In genomic region chr6:44250718-44251123, GRCh38 we compare ENCODE assay signal across 15 cellular contexts. TPM values are rescaled to one million over a fixed set of nuclear protein-coding genes. Genes with fewer than 3 reads are reported as not detected.
DNase-seq lines count a peak whose midpoint lies in the region; ATAC-seq and TF ChIP-seq lines count a peak whose summit lies in the region.
"Had no signal": no experiment of that assay in that cellular context is flagged by ENCODE, and none has a peak within 500 bp of the region (broad histone marks: within the 10 kb centered on the region; RNA-seq: fewer than 3 reads in every experiment).

No MANE protein-coding gene starts in this region.

- peaks cover 74% of the 10 kb centered on the region for H3F3A ChIP-seq in SK-N-SH (replicated peaks; ENCODE audit: insufficient read depth)
- H3F3A ChIP-seq in GM23338 (replicated peaks; ENCODE audit: low read depth), result peaks cover 89% of the 10 kb centered on the region

- peaks cover 88% of the 10 kb centered on the region for H3K36me3 Mint-ChIP-seq in GM23338 (ENCODE audit: low read depth)
- peaks cover 95% of the 10 kb centered on the region for H3K36me3 Mint-ChIP-seq in activated T-helper 17 cell treated with anti-CD3 and anti-CD28 coated beads, Interleukin-2, amount 50 U/mL, for 72 hours (ENCODE audit: low read depth)
- peaks cover 18 to 67% (median 47%) of the 10 kb centered on the region in 5 donors for H3K36me3 Mint-ChIP-seq in naive thymus-derived CD4-positive, alpha-beta T cell

- H3K9me3 ChIP-seq in SK-N-SH, result no peaks in the 10 kb centered on the region
- no peaks in the 10 kb centered on the region for H3K9me3 ChIP-seq in naive thymus-derived CD4-positive, alpha-beta T cell (ENCODE audit: control insufficient read depth in 2 of 3, low read length in 3 of 3)
- H3K9me3 ChIP-seq: left lung, neutrophil, tibial artery had no signal

- H3K9me2 ChIP-seq in SK-N-SH, result no peaks in the 10 kb centered on the region
- H3K9me2 ChIP-seq in GM23338 (ENCODE audit: insufficient read depth), result no peaks in the 10 kb centered on the region

- H3K27me3 Mint-ChIP-seq in GM23338 (ENCODE audit: insufficient read depth, low read depth, poor library complexity), result peaks cover 75% of the 10 kb centered on the region
- H3K27me3 Mint-ChIP-seq in activated T-helper 17 cell treated with anti-CD3 and anti-CD28 coated beads, Interleukin-2, amount 50 U/mL, for 72 hours, result no peaks in the 10 kb centered on the region
- H3K27me3 Mint-ChIP-seq in naive thymus-derived CD4-positive, alpha-beta T cell, result peaks cover 0 to 7% (median 0%) of the 10 kb centered on the region in 5 donors

- 89% methylated on average over 3 of the region's 3 CpGs for WGBS in SK-N-SH (ENCODE audit: low lambda C conversion rate)

- peaks cover 63 to 75% of the 10 kb centered on the region in 2 experiments for H3K36me3 ChIP-seq in SK-N-SH (replicated peaks in 1 of 2; ENCODE audit: control insufficient read depth in 1 of 2, insufficient read depth in 2 of 2, low read length in 1 of 2)
- H3K36me3 ChIP-seq in GM23338 (ENCODE audit: insufficient read depth), result peaks cover 65% of the 10 kb centered on the region
- peaks cover 20 to 82% (median 44%) of the 10 kb centered on the region in 3 experiments for H3K36me3 ChIP-seq in naive thymus-derived CD4-positive, alpha-beta T cell (ENCODE audit: control insufficient read depth in 2 of 3, insufficient read depth in 3 of 3, low read length in 3 of 3)

- H3K27me3 ChIP-seq in SK-N-SH (ENCODE audit: insufficient read depth), result no peaks in the 10 kb centered on the region
- no peaks in the 10 kb centered on the region for H3K27me3 ChIP-seq in GM23338 (ENCODE audit: insufficient read depth)
- H3K27me3 ChIP-seq in naive thymus-derived CD4-positive, alpha-beta T cell (ENCODE audit: control insufficient read depth in 2 of 2, insufficient read depth in 2 of 2, low read length in 2 of 2), result no peaks in the 10 kb centered on the region
- H3K27me3 ChIP-seq: left lung, neutrophil, tibial artery had no signal

- no peak overlapping the region; the same call in 1 of the 2 replicates for H3K27ac Mint-ChIP-seq in GM23338
- peak overlapping the region; percentile 99 for H3K27ac Mint-ChIP-seq in activated T-helper 17 cell treated with anti-CD3 and anti-CD28 coated beads, Interleukin-2, amount 50 U/mL, for 72 hours
- peak overlapping the region in 5 of 9 donors; percentile 17 to 99 (median 35) for H3K27ac Mint-ChIP-seq in naive thymus-derived CD4-positive, alpha-beta T cell

- peaks cover 13 to 38% of the 10 kb centered on the region in 2 experiments; a peak in 3 of 4 replicates for H3K4me1 ChIP-seq in SK-N-SH (ENCODE audit: control insufficient read depth in 1 of 2, insufficient read depth in 2 of 2, low read depth in 1 of 2, low read length in 1 of 2)
- peaks cover 20% of the 10 kb centered on the region for H3K4me1 ChIP-seq in GM23338 (ENCODE audit: insufficient read depth)
- H3K4me1 ChIP-seq in naive thymus-derived CD4-positive, alpha-beta T cell (ENCODE audit: control insufficient read depth in 2 of 2, insufficient read depth in 2 of 2, low read length in 2 of 2), result peaks cover 16 to 18% of the 10 kb centered on the region in 2 donors

- H3K4me2 ChIP-seq in SK-N-SH, result 0 out of 2 replicates have a peak overlapping the region, but pooled peaks have one; percentile 98
- 0 out of 2 replicates have a peak overlapping the region, but pooled peaks have one; percentile 14 for H3K4me2 ChIP-seq in GM23338

- TF ChIP-seq CTCF in SK-N-SH (IDR thresholded peaks at IDR 0.05) (no peak), GM23338 (conservative IDR thresholded peaks at IDR 0.05; ENCODE audit: low read depth in 2 of 2) (no peak)

- peaks cover 56% of the 10 kb centered on the region for H3K4me1 Mint-ChIP-seq in GM23338
- peaks cover 59% of the 10 kb centered on the region for H3K4me1 Mint-ChIP-seq in activated T-helper 17 cell treated with anti-CD3 and anti-CD28 coated beads, Interleukin-2, amount 50 U/mL, for 72 hours
- peaks cover 28 to 83% (median 71%) of the 10 kb centered on the region in 7 donors for H3K4me1 Mint-ChIP-seq in naive thymus-derived CD4-positive, alpha-beta T cell

- peak overlapping the region; percentile 11; the same call in 1 of the 3 replicates for H3K4me3 Mint-ChIP-seq in GM23338
- peak overlapping the region; percentile 87 for H3K4me3 Mint-ChIP-seq in activated T-helper 17 cell treated with anti-CD3 and anti-CD28 coated beads, Interleukin-2, amount 50 U/mL, for 72 hours
- H3K4me3 Mint-ChIP-seq in naive thymus-derived CD4-positive, alpha-beta T cell, result no peak overlapping the region

- ATAC-seq in SK-N-SH treated with all-trans-retinoic acid at 6 μM for 48 hours (no peak), GM23338 (no peak), HG02973 (IDR thresholded peaks at IDR 0.05; ENCODE audit: unreplicated experiment) (no peak), GM21529 (IDR thresholded peaks at IDR 0.05; ENCODE audit: unreplicated experiment) (no peak)
- no peak for ATAC-seq in activated T-helper 17 cell treated with anti-CD3 and anti-CD28 coated beads, Interleukin-2, amount 50 U/mL, for 72 hours (replicated peaks)
- ATAC-seq in naive thymus-derived CD4-positive, alpha-beta T cell, result no peak
- ATAC-seq: left lung had no signal

- TF ChIP-seq RAD21 in SK-N-SH (IDR thresholded peaks at IDR 0.05; ENCODE audit: low read length), result no peak

- TF ChIP-seq EP300 in SK-N-SH (IDR thresholded peaks at IDR 0.05; ENCODE audit: borderline replicate concordance in 1 of 2, low read depth in 1 of 2, low read length in 1 of 2), result no peak

- peaks cover 13% of the 10 kb centered on the region for H3K9me3 Mint-ChIP-seq in GM23338
- no peaks in the 10 kb centered on the region for H3K9me3 Mint-ChIP-seq in activated T-helper 17 cell treated with anti-CD3 and anti-CD28 coated beads, Interleukin-2, amount 50 U/mL, for 72 hours
- H3K9me3 Mint-ChIP-seq in naive thymus-derived CD4-positive, alpha-beta T cell, result peaks cover 0 to 9% (median 0%) of the 10 kb centered on the region in 11 donors

- H3K79me2 ChIP-seq in SK-N-SH (ENCODE audit: insufficient read depth) (peaks cover 83% of the 10 kb centered on the region), GM23338 (replicated peaks; ENCODE audit: insufficient read depth) (peaks cover 63% of the 10 kb centered on the region)

- POLR2A ChIA-PET in SK-N-SH (lab: Yijun Ruan, JAX), result no interaction called here
- POLR2A ChIA-PET in naive thymus-derived CD4-positive, alpha-beta T cell (lab: Charles Lee), result interaction anchor here (1.2 kb wide), 1 partner anchor 8 kb away, joined by 3 read pairs; no protein-coding TSS in a partner anchor

- peak overlapping the region in 1 of 2 experiments; percentile 34; a peak in 1 of 4 replicates for H3K27ac ChIP-seq in SK-N-SH (ENCODE audit: low read depth in 2 of 2, low read length in 1 of 2)
- H3K27ac ChIP-seq in GM23338 (ENCODE audit: low read depth), result peak overlapping the region; percentile 99
- no peak overlapping the region for H3K27ac ChIP-seq in naive thymus-derived CD4-positive, alpha-beta T cell (ENCODE audit: low read depth, low read length)
- H3K27ac ChIP-seq: left lung, neutrophil, tibial artery had no signal

- CTCF ChIA-PET in SK-N-SH (lab: Yijun Ruan, JAX), result interaction anchor here (0.6 to 2.3 kb wide), 5 partner anchors 13 to 154 kb away, joined by 3 to 6 read pairs (median 4); no protein-coding TSS in a partner anchor
- CTCF ChIA-PET in naive thymus-derived CD4-positive, alpha-beta T cell (lab: Charles Lee), result no interaction called here

- H2AFZ ChIP-seq in SK-N-SH (ENCODE audit: low read depth), result no peak overlapping the region
- H2AFZ ChIP-seq in GM23338, result no peak overlapping the region

- no peak overlapping the region for H3K4me3 ChIP-seq in SK-N-SH (ENCODE audit: low read depth in 2 of 2, low read length in 1 of 2)
- peak overlapping the region; percentile 100; the same call in 1 of the 2 replicates for H3K4me3 ChIP-seq in GM23338
- no peak overlapping the region for H3K4me3 ChIP-seq in naive thymus-derived CD4-positive, alpha-beta T cell (ENCODE audit: low read length)
- H3K4me3 ChIP-seq: tibial artery had no signal

- DNase-seq in SK-N-SH (no peak), GM23338 (ENCODE audit: low spot score) (no peak), anterior cingulate cortex (lab: John Stamatoyannopoulos, UW) (no peak)
- no peak for DNase-seq in naive thymus-derived CD4-positive, alpha-beta T cell
- DNase-seq: cerebellar nuclear complex, hippocampal formation, Kasumi-1, left lung, NCI-H2029 treated with DMSO at 0.1 percent for 48 hours, tibial artery had no signal

- H3K9ac ChIP-seq in SK-N-SH, result no peak overlapping the region

- H4K20me1 ChIP-seq in SK-N-SH (ENCODE audit: insufficient read depth), result peaks cover 88% of the 10 kb centered on the region
- H4K20me1 ChIP-seq in GM23338 (replicated peaks; ENCODE audit: insufficient read depth), result peaks cover 63% of the 10 kb centered on the region

- intact Hi-C loops in naive thymus-derived CD4-positive, alpha-beta T cell (cut with micrococcal nuclease), result no loop called here

RNA-seq across cellular contexts. Expression of gene HSP90AB1, which starts 3.8 kb away (rescaled TPM):
- polyA plus RNA-seq in SK-N-SH (2012; rRNA removed), result 843 and 1,069 TPM in 2 replicates
- 915 and 1,057 TPM in 2 replicates for polyA plus RNA-seq in SK-N-SH (2012; cell fraction: cytosol; rRNA removed)
- 744 and 797 TPM in 2 replicates for polyA plus RNA-seq in SK-N-SH (2012; cell fraction: nucleus; rRNA removed)
- 2,361 and 2,444 TPM in 2 replicates for total RNA-seq in GM23338 (2014; rRNA removed; shearing (Covaris generic))
- 1,345 and 1,425 TPM in 2 replicates for polyA plus RNA-seq in GM23338 (2016; fragmentation: Nextera tagmentation; extraction: Ambion mirVana)
- total RNA-seq in activated T-helper 17 cell treated with anti-CD3 and anti-CD28 coated beads, Interleukin-2, amount 50 U/mL, for 72 hours, result 1,000 to 10,000 TPM; 1,019 to 1,822 TPM
- 100 to 1,000 TPM; 345 to 750 (median 366) TPM for total RNA-seq in naive thymus-derived CD4-positive, alpha-beta T cell
- 100 to 1,000 TPM; 422 to 558 TPM for polyA plus RNA-seq in naive thymus-derived CD4-positive, alpha-beta T cell

RNA-seq across cellular contexts. Expression of gene SLC35B2, which starts 6.6 kb away (rescaled TPM):
- polyA plus RNA-seq in SK-N-SH (2012; rRNA removed) (125 and 163 TPM in 2 replicates), GM23338 (2016; fragmentation: Nextera tagmentation; extraction: Ambion mirVana) (14.0 and 14.7 TPM in 2 replicates)
- 69.7 and 109 TPM in 2 replicates for polyA plus RNA-seq in SK-N-SH (2012; cell fraction: cytosol; rRNA removed)
- 108 and 123 TPM in 2 replicates for polyA plus RNA-seq in SK-N-SH (2012; cell fraction: nucleus; rRNA removed)
- 30.5 and 30.9 TPM in 2 replicates for total RNA-seq in GM23338 (2014; rRNA removed; shearing (Covaris generic))
- total RNA-seq in activated T-helper 17 cell treated with anti-CD3 and anti-CD28 coated beads, Interleukin-2, amount 50 U/mL, for 72 hours, result 10 to 100 TPM; 16.5 to 22.3 TPM
- total RNA-seq in naive thymus-derived CD4-positive, alpha-beta T cell, result 10 to 100 TPM in 4 of 5 experiments, 1 to 10 TPM in 1; 10.0 to 32.1 (median 17.6) TPM
- polyA plus RNA-seq in naive thymus-derived CD4-positive, alpha-beta T cell, result 10 to 100 TPM; 24.5 to 41.7 TPM

RNA-seq across cellular contexts. Expression of gene NFKBIE, which starts 14.6 kb away (rescaled TPM):
- polyA plus RNA-seq in SK-N-SH (2012; rRNA removed) (5.8 and 6.4 TPM in 2 replicates), GM23338 (2016; fragmentation: Nextera tagmentation; extraction: Ambion mirVana) (12.8 and 14.6 TPM in 2 replicates)
- polyA plus RNA-seq in SK-N-SH (2012; cell fraction: cytosol; rRNA removed), result 4.0 and 4.4 TPM in 2 replicates
- polyA plus RNA-seq in SK-N-SH (2012; cell fraction: nucleus; rRNA removed), result 7.8 and 12.0 TPM in 2 replicates
- total RNA-seq in GM23338 (2014; rRNA removed; shearing (Covaris generic)), result 19.8 and 25.9 TPM in 2 replicates
- total RNA-seq in activated T-helper 17 cell treated with anti-CD3 and anti-CD28 coated beads, Interleukin-2, amount 50 U/mL, for 72 hours, result 10 to 100 TPM; 20.5 to 26.9 TPM
- total RNA-seq in naive thymus-derived CD4-positive, alpha-beta T cell, result 10 to 100 TPM in 4 of 5 experiments, 1 to 10 TPM in 1; 8.3 to 53.4 (median 29.4) TPM
- polyA plus RNA-seq in naive thymus-derived CD4-positive, alpha-beta T cell, result 1 to 10 TPM; 2.3 to 4.9 TPM

RNA-seq across cellular contexts. Expression of gene TMEM151B, which starts 19.5 kb away (rescaled TPM):
- polyA plus RNA-seq in SK-N-SH (2012; rRNA removed), result 0.05 and 0.10 TPM in 2 replicates
- 0.08 and 0.18 TPM in 2 replicates for polyA plus RNA-seq in SK-N-SH (2012; cell fraction: cytosol; rRNA removed)
- polyA plus RNA-seq in SK-N-SH (2012; cell fraction: nucleus; rRNA removed), result 0.32 and 0.50 TPM in 2 replicates
- total RNA-seq in GM23338 (2014; rRNA removed; shearing (Covaris generic)), result 11.5 and 14.6 TPM in 2 replicates
- polyA plus RNA-seq in GM23338 (2016; fragmentation: Nextera tagmentation; extraction: Ambion mirVana), result 0.91 and 1.5 TPM in 2 replicates
- under 1 TPM; 0.05 to 0.19 TPM for total RNA-seq in activated T-helper 17 cell treated with anti-CD3 and anti-CD28 coated beads, Interleukin-2, amount 50 U/mL, for 72 hours
- not detected for total RNA-seq in naive thymus-derived CD4-positive, alpha-beta T cell
- under 1 TPM in 1 of 2 donors, not detected in 1; 0.22 TPM for polyA plus RNA-seq in naive thymus-derived CD4-positive, alpha-beta T cell
- total RNA-seq: left lung had no signal

RNA-seq across cellular contexts. Expression of gene SLC29A1, which starts 27.3 kb away (rescaled TPM):
- polyA plus RNA-seq in SK-N-SH (2012; rRNA removed) (44.5 and 49.7 TPM in 2 replicates), GM23338 (2016; fragmentation: Nextera tagmentation; extraction: Ambion mirVana) (67.6 and 73.1 TPM in 2 replicates)
- 23.7 and 34.3 TPM in 2 replicates for polyA plus RNA-seq in SK-N-SH (2012; cell fraction: cytosol; rRNA removed)
- polyA plus RNA-seq in SK-N-SH (2012; cell fraction: nucleus; rRNA removed), result 72.9 and 74.9 TPM in 2 replicates
- 149 and 169 TPM in 2 replicates for total RNA-seq in GM23338 (2014; rRNA removed; shearing (Covaris generic))
- total RNA-seq in activated T-helper 17 cell treated with anti-CD3 and anti-CD28 coated beads, Interleukin-2, amount 50 U/mL, for 72 hours, result 10 to 100 TPM; 40.8 to 80.8 TPM
- 10 to 100 TPM in 1 of 5 experiments, 1 to 10 TPM in 2, under 1 TPM in 2; 0.84 to 41.1 (median 1.8) TPM for total RNA-seq in naive thymus-derived CD4-positive, alpha-beta T cell
- 1 to 10 TPM in 1 of 2 donors, under 1 TPM in 1; 0.95 to 2.0 TPM for polyA plus RNA-seq in naive thymus-derived CD4-positive, alpha-beta T cell

Comparison
In these comparisons a context has a peak if more than half of its experiments do, and no peak if none do; other contexts are left out.
1. H3K4me3 Mint-ChIP-seq: peak in GM23338 (single experiment) and activated T-helper 17 cell treated with anti-CD3 and anti-CD28 coated beads, Interleukin-2, amount 50 U/mL, for 72 hours (single experiment); none in naive thymus-derived CD4-positive, alpha-beta T cell (0 of 10).